In genomic region chr3:12866836-12867235, GRCh38 we compare ENCODE assay signal across 29 cellular contexts.
"Had no signal": no experiment of that assay in that cellular context is flagged by ENCODE, and none has a peak within 500 bp of the region (broad histone marks: within the 10 kb centered on the region; RNA-seq: fewer than 3 reads in every experiment).

No MANE protein-coding gene starts in this region.

- H3K4me3 Mint-ChIP-seq: stimulated activated effector memory CD8-positive, alpha-beta T cell treated with anti-CD3 and anti-CD28 coated beads, Interleukin-12 subunit alpha, Interleukin-12 subunit beta, amount 100 ng/mL, for 72 hours; stimulated activated memory B cell treated with anti-CD40 and anti-IgM and Interleukin-4, amounts not matched to agents 10 μg/mL and 1 μg/mL and 100 μg/mL, for 72 hours; stimulated activated naive B cell treated with anti-CD40 and anti-IgM and Interleukin-4, amounts not matched to agents 10 μg/mL and 1 μg/mL and 100 μg/mL, for 72 hours; stimulated activated naive CD8-positive, alpha-beta T cell treated with anti-CD3 and anti-CD28 coated beads, Interleukin-15, amount 100 ng/mL, for 72 hours; stimulated activated naive CD8-positive, alpha-beta T cell treated with anti-CD3 and anti-CD28 coated beads, Interleukin-15, Interleukin-2, amounts not matched to agents 100 ng/mL and 50 ng/mL, for 24 hours; type B pancreatic cell had no signal

- FAIRE-seq: urothelium cell line had no signal

- H3K4me3 ChIP-seq: stomach, suprapubic skin, testis, thoracic aorta, thyroid gland, tibial artery, tibial nerve, transverse colon, upper lobe of left lung, upper lobe of right lung, uterus, vagina had no signal

- ATAC-seq: stimulated activated effector memory CD8-positive, alpha-beta T cell treated with anti-CD3 and anti-CD28 coated beads, Interleukin-12 subunit alpha, Interleukin-12 subunit beta, amount 100 ng/mL, for 72 hours; stimulated activated memory B cell treated with anti-CD40 and anti-IgM and Interleukin-4, amounts not matched to agents 10 μg/mL and 1 μg/mL and 100 μg/mL, for 72 hours; stimulated activated naive B cell treated with anti-CD40 and anti-IgM and Interleukin-4, amounts not matched to agents 10 μg/mL and 1 μg/mL and 100 μg/mL, for 72 hours; stimulated activated naive CD8-positive, alpha-beta T cell treated with anti-CD3 and anti-CD28 coated beads, Interleukin-15, amount 100 ng/mL, for 72 hours; stimulated activated naive CD8-positive, alpha-beta T cell treated with anti-CD3 and anti-CD28 coated beads, Interleukin-15, Interleukin-2, amounts not matched to agents 100 U/mL and 50 U/mL, for 24 hours; upper lobe of right lung had no signal

- H3K36me3 Mint-ChIP-seq: stimulated activated memory B cell treated with anti-CD40 and anti-IgM and Interleukin-4, amounts not matched to agents 10 μg/mL and 1 μg/mL and 100 μg/mL, for 72 hours; type B pancreatic cell had no signal

- H3K36me3 ChIP-seq: stomach, suprapubic skin, thoracic aorta, thyroid gland, tibial artery, tibial nerve, transverse colon, upper lobe of left lung, upper lobe of right lung, uterus, vagina had no signal

- H3K9me3 ChIP-seq: testis, thyroid gland, tibial artery, transverse colon, upper lobe of right lung, uterus, vagina had no signal

- H3K9me3 Mint-ChIP-seq: type B pancreatic cell had no signal

- H3K27me3 ChIP-seq: testis, thyroid gland, tibial nerve, upper lobe of right lung, uterus, vagina had no signal

- H3K4me1 ChIP-seq: upper lobe of right lung had no signal

- DNase-seq: stimulated activated CD4-positive, alpha-beta T cell treated with anti-CD3 and anti-CD28 coated beads, Interleukin-2, amount 100 ng/mL, for 48 hours; stimulated activated CD4-positive, alpha-beta T cell treated with anti-CD3 and anti-CD28 coated beads, Interleukin-4, amount 100 ng/mL, for 1 hour; stimulated activated CD4-positive, alpha-beta T cell treated with anti-CD3 and anti-CD28 coated beads, Interleukin-4, amount 100 ng/mL, for 24 hours; stimulated activated CD4-positive, alpha-beta T cell treated with anti-CD3 and anti-CD28 coated beads, Interleukin-4, amount 100 ng/mL, for 4 hours; stimulated activated CD8-positive, alpha-beta memory T cell treated with anti-CD3 and anti-CD28 coated beads, Interleukin-4, amount 100 ng/mL, for 48 hours; stimulated activated naive B cell treated with anti-CD40 and anti-IgM and Interleukin-4, amounts not matched to agents 10 μg/mL and 1 μg/mL and 100 μg/mL, for 72 hours; stimulated activated naive CD4-positive, alpha-beta T cell; stimulated activated naive CD4-positive, alpha-beta T cell treated with Interleukin-2 at 50 U/mL for 16 hours; stimulated activated naive CD8-positive, alpha-beta T cell treated with anti-CD3 and anti-CD28 coated beads, Interleukin-15, amount 100 ng/mL, for 72 hours; stimulated activated naive CD8-positive, alpha-beta T cell treated with anti-CD3 and anti-CD28 coated beads, Interleukin-15, Interleukin-2, amounts not matched to agents 100 U/mL and 50 U/mL, for 24 hours; stomach; substantia nigra; testis; thyroid gland; tibial artery; transverse colon; trophoblast cell; upper lobe of left lung; upper lobe of right lung; uterus had no signal

- H3K27ac ChIP-seq: stomach, suprapubic skin, testis, thoracic aorta, thyroid gland, tibial artery, tibial nerve, transverse colon, upper lobe of left lung, upper lobe of right lung, uterus, vagina had no signal

- H3K27me3 Mint-ChIP-seq: stimulated activated memory B cell treated with anti-CD40 and anti-IgM and Interleukin-4, amounts not matched to agents 10 μg/mL and 1 μg/mL and 100 μg/mL, for 72 hours had no signal

- H3K27ac Mint-ChIP-seq: stimulated activated memory B cell treated with anti-CD40 and anti-IgM and Interleukin-4, amounts not matched to agents 10 μg/mL and 1 μg/mL and 100 μg/mL, for 72 hours; stimulated activated naive B cell treated with anti-CD40 and anti-IgM and Interleukin-4, amounts not matched to agents 10 μg/mL and 1 μg/mL and 100 μg/mL, for 72 hours; stimulated activated naive CD8-positive, alpha-beta T cell treated with anti-CD3 and anti-CD28 coated beads, Interleukin-15, amount 100 ng/mL, for 72 hours; stimulated activated naive CD8-positive, alpha-beta T cell treated with anti-CD3 and anti-CD28 coated beads, Interleukin-15, Interleukin-2, amounts not matched to agents 100 ng/mL and 50 ng/mL, for 24 hours; type B pancreatic cell had no signal
